In the genomic region with DNA sequence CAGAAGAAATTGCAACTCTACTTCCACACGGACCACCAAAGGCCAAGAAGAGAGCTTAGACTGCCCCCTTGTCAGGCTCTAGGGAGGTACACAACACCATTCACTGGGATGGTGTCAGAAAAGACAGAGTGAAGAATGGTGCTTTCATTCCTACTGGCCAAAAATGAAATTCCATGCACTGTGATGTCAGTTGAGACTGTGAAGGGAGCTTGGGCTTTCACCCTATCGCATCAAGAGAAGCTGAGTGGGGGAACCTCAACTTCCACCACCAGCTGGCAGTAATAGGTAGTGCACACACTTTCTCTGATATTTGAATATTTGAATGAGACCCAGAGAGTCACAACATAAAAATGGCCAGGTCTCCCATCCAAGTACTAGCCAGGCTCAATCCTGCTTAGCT, we compare ENCODE assay signal across 19 cellular contexts.
A peak's percentile ranks its signal among the peaks of the same experiment; 100 is the strongest.
DNase-seq lines count a peak whose midpoint lies in the region; ATAC-seq, FAIRE-seq and TF ChIP-seq lines count a peak whose summit lies in the region.
"Had no signal": no experiment of that assay in that cellular context is flagged by ENCODE, and none has a peak within 500 bp of the region (broad histone marks: within the 10 kb centered on the region; RNA-seq: fewer than 3 reads in every experiment).

No MANE protein-coding gene starts in this region.

- H2AFZ ChIP-seq in keratinocyte (ENCODE audit: control insufficient read depth, low read length), result no peak overlapping the region

- POLR2A ChIA-PET in T-cell (lab: Charles Lee), result no interaction called here

- dilution Hi-C loops in keratinocyte (cut with MboI; ENCODE audit: extremely low pct_ligation_motif_present, low sequenced_read_pairs), result no loop called here

- H3K27ac ChIP-seq in keratinocyte (ENCODE audit: control insufficient read depth, insufficient read depth, low read length), result no peak overlapping the region
- H3K27ac ChIP-seq: heart right ventricle, tibial nerve had no signal

- H3K27me3 Mint-ChIP-seq in T-cell, result peaks cover 0 to 18% of the 10 kb centered on the region in 2 donors
- H3K27me3 Mint-ChIP-seq: activated T-helper 17 cell treated with anti-CD3 and anti-CD28 coated beads, Interleukin-2, amount 50 U/mL, for 72 hours; natural killer cell treated with Interleukin-12 subunit alpha and Interleukin-12 subunit beta and Interleukin-15 and Interleukin-18, amount 100 ng/mL, for 72 hours had no signal

- no peaks in the 10 kb centered on the region for H3K9me3 ChIP-seq in HAP-1
- no peaks in the 10 kb centered on the region for H3K9me3 ChIP-seq in keratinocyte (ENCODE audit: control insufficient read depth, low read depth, low read length)
- H3K9me3 ChIP-seq: tibial nerve had no signal

- no peaks in the 10 kb centered on the region for H3K9me1 ChIP-seq in keratinocyte (ENCODE audit: control insufficient read depth, extremely low read depth, insufficient read depth, low read length)

- ATAC-seq in T-cell (replicated peaks in 1 of 4), result no peak
- ATAC-seq in HG03571 (IDR thresholded peaks at IDR 0.05; ENCODE audit: unreplicated experiment), result no peak
- ATAC-seq in HG03196 (IDR thresholded peaks at IDR 0.05; ENCODE audit: unreplicated experiment), result no peak
- ATAC-seq: activated T-helper 17 cell treated with anti-CD3 and anti-CD28 coated beads, Interleukin-2, amount 50 U/mL, for 72 hours; heart right ventricle; natural killer cell treated with Interleukin-12 subunit alpha and Interleukin-12 subunit beta and Interleukin-15 and Interleukin-18, amount 100 ng/mL, for 72 hours had no signal

- H3K79me2 ChIP-seq in keratinocyte (ENCODE audit: control insufficient read depth, insufficient read depth, low read length), result no peaks in the 10 kb centered on the region

- peaks cover 0 to 4% (median 0%) of the 10 kb centered on the region in 3 donors for H3K4me1 Mint-ChIP-seq in T-cell
- H3K4me1 Mint-ChIP-seq: activated T-helper 17 cell treated with anti-CD3 and anti-CD28 coated beads, Interleukin-2, amount 50 U/mL, for 72 hours had no signal

- no peak for FAIRE-seq in keratinocyte (lab: Jason Lieb, UNC)
- FAIRE-seq: bronchial epithelial cell had no signal

- no peaks in the 10 kb centered on the region for H3K27me3 ChIP-seq in HAP-1 (ENCODE audit: low read depth)
- H3K27me3 ChIP-seq in keratinocyte (ENCODE audit: control insufficient read depth, extremely low read depth, insufficient read depth, low read length), result no peaks in the 10 kb centered on the region
- H3K27me3 ChIP-seq: heart right ventricle, tibial nerve had no signal

- no peak overlapping the region for H3K4me3 Mint-ChIP-seq in T-cell
- H3K4me3 Mint-ChIP-seq: activated T-helper 17 cell treated with anti-CD3 and anti-CD28 coated beads, Interleukin-2, amount 50 U/mL, for 72 hours; natural killer cell treated with Interleukin-12 subunit alpha and Interleukin-12 subunit beta and Interleukin-15 and Interleukin-18, amount 100 ng/mL, for 72 hours had no signal

- peak in 2 of 3 experiments; percentile 12 to 15 for TF ChIP-seq CTCF in keratinocyte (optimal IDR thresholded peaks at IDR 0.05 in 1 of 3, IDR thresholded peaks at IDR 0.05 in 1 of 3, conservative IDR thresholded peaks at IDR 0.05 in 1 of 3; ENCODE audit: extremely low read depth in 1 of 3, insufficient read depth in 2 of 3, low read length in 3 of 3)

- peaks cover 0 to 4% (median 0%) of the 10 kb centered on the region in 3 donors for H3K9me3 Mint-ChIP-seq in T-cell
- H3K9me3 Mint-ChIP-seq: activated T-helper 17 cell treated with anti-CD3 and anti-CD28 coated beads, Interleukin-2, amount 50 U/mL, for 72 hours; natural killer cell treated with Interleukin-12 subunit alpha and Interleukin-12 subunit beta and Interleukin-15 and Interleukin-18, amount 100 ng/mL, for 72 hours had no signal

- no peaks in the 10 kb centered on the region for H3K36me3 Mint-ChIP-seq in T-cell
- H3K36me3 Mint-ChIP-seq: natural killer cell treated with Interleukin-12 subunit alpha and Interleukin-12 subunit beta and Interleukin-15 and Interleukin-18, amount 100 ng/mL, for 72 hours had no signal

- CTCF ChIA-PET in T-cell (lab: Charles Lee), result no interaction called here

- no peak overlapping the region for H3K9ac ChIP-seq in keratinocyte (ENCODE audit: control insufficient read depth, extremely low read depth, insufficient read depth, low read length)

- no peak overlapping the region for H3K4me2 ChIP-seq in keratinocyte (ENCODE audit: control insufficient read depth, extremely low read depth, insufficient read depth, low read depth, low read length)

- H3K4me1 ChIP-seq in HAP-1, result no peaks in the 10 kb centered on the region
- H3K4me1 ChIP-seq in keratinocyte (ENCODE audit: control insufficient read depth, extremely low read depth, insufficient read depth, low read length), result no peaks in the 10 kb centered on the region
- H3K4me1 ChIP-seq: heart right ventricle, tibial nerve had no signal

- in situ Hi-C loops in HAP-1 (cut with MboI; ENCODE audit: low sequenced_read_pairs), result no loop called here

- H3K36me3 ChIP-seq in HAP-1 (replicated peaks), result no peaks in the 10 kb centered on the region
- no peaks in the 10 kb centered on the region for H3K36me3 ChIP-seq in keratinocyte (ENCODE audit: control insufficient read depth in 2 of 2, extremely low read depth in 1 of 2, insufficient read depth in 2 of 2, low read length in 2 of 2)
- H3K36me3 ChIP-seq: heart right ventricle, tibial nerve had no signal

- H3K4me3 ChIP-seq in HAP-1, result no peak overlapping the region
- no peak overlapping the region for H3K4me3 ChIP-seq in keratinocyte (ENCODE audit: control insufficient read depth in 2 of 3, extremely low read depth in 1 of 3, insufficient read depth in 2 of 3, low read depth in 1 of 3, low read length in 3 of 3)
- H3K4me3 ChIP-seq: heart right ventricle, tibial nerve had no signal

- no peaks in the 10 kb centered on the region for H4K20me1 ChIP-seq in keratinocyte (ENCODE audit: control insufficient read depth, extremely low read depth, insufficient read depth, low read length)

- no peak overlapping the region for H3K27ac Mint-ChIP-seq in T-cell
- H3K27ac Mint-ChIP-seq: activated T-helper 17 cell treated with anti-CD3 and anti-CD28 coated beads, Interleukin-2, amount 50 U/mL, for 72 hours; natural killer cell treated with Interleukin-12 subunit alpha and Interleukin-12 subunit beta and Interleukin-15 and Interleukin-18, amount 100 ng/mL, for 72 hours had no signal

- DNase-seq in ELR (ENCODE audit: low read depth) (peak; percentile 0), HAP-1 (ENCODE audit: low spot score in 2 of 2) (peak; percentile 28 to 41), OCI-M1 (lab: John Stamatoyannopoulos, UW) (peak; percentile 1), keratinocyte (ENCODE audit: low read depth, low spot score) (no peak), T-cell (no peak), AG08395 (ENCODE audit: low spot score) (no peak)
- DNase-seq: activated CD4-positive, alpha-beta T cell treated with anti-CD3 and anti-CD28 coated beads for 1 hour; AML-193; heart right ventricle; NCI-H187 treated with DMSO at 0.1 percent for 48 hours; Right ventricle myocardium superior; stimulated activated CD4-positive, alpha-beta T cell treated with anti-CD3 and anti-CD28 coated beads, Interleukin-12 subunit alpha, Interleukin-12 subunit beta, amount 100 ng/mL, for 4 hours; stimulated activated naive CD4-positive, alpha-beta T cell had no signal

Comparison
In these comparisons a context has a peak if more than half of its experiments do, and no peak if none do; other contexts are left out.
1. DNase-seq: peak in ELR (single experiment), HAP-1 (2 of 2) and OCI-M1 (single experiment); none in keratinocyte (single experiment), T-cell (0 of 34) and AG08395 (single experiment).